6 cellular contexts compared by ENCODE assay signal in genomic region chr3:163983948-163984347, GRCh38.
"Had no signal": no experiment of that assay in that cellular context is flagged by ENCODE, and none has a peak within 500 bp of the region (broad histone marks: within the 10 kb centered on the region; RNA-seq: fewer than 3 reads in every experiment).

No MANE protein-coding gene starts in this region.

- H3K4me2 ChIP-seq: KMS-11 had no signal

- H3K9ac ChIP-seq: KMS-11 had no signal

- H3K4me3 Mint-ChIP-seq: IgD-negative memory B cell had no signal

- H3K4me1 Mint-ChIP-seq: IgD-negative memory B cell had no signal

- FAIRE-seq: HTR-8/SVneo had no signal

- H3K27ac ChIP-seq: HL-60, KMS-11 had no signal

- DNase-seq: KBM-7, KG1 had no signal

- H3K36me3 Mint-ChIP-seq: IgD-negative memory B cell had no signal

- H3K27me3 Mint-ChIP-seq: IgD-negative memory B cell had no signal

- H3K27ac Mint-ChIP-seq: IgD-negative memory B cell had no signal
